In genomic region chr12:122064780-122065588, GRCh38 we compare ENCODE assay signal across 8 cellular contexts. TPM values are rescaled to one million over a fixed set of nuclear protein-coding genes. Genes with fewer than 3 reads are reported as not detected.
DNase-seq lines count a peak whose midpoint lies in the region; ATAC-seq, FAIRE-seq and TF ChIP-seq lines count a peak whose summit lies in the region.

No MANE protein-coding gene starts in this region.

- peak overlapping the region; percentile 4; the same call in 1 of the 2 replicates for H2BK12ac ChIP-seq in H1 (ENCODE audit: low read depth, low read length)

- H3K4me3 ChIP-seq in NT2/D1 (ENCODE audit: insufficient read length, low read depth), result peak overlapping the region; percentile 52
- H3K4me3 ChIP-seq in H1 (ENCODE audit: extremely low read depth in 1 of 4, insufficient read depth in 2 of 4, low read depth in 3 of 4, low read length in 4 of 4), result peak overlapping the region; percentile 2 to 44 (median 10); a peak in 4 of 8 replicates

- TF ChIP-seq POLR2A in H1 (IDR thresholded peaks at IDR 0.05; ENCODE audit: control extremely low read depth in 1 of 2, low read depth in 2 of 2, low read length in 2 of 2), result no peak

- H3K9ac ChIP-seq in NT2/D1 (ENCODE audit: insufficient read length, low read depth), result peak overlapping the region; percentile 52
- H3K9ac ChIP-seq in H1 (replicated peaks in 1 of 4; ENCODE audit: extremely low read depth in 1 of 4, low read depth in 3 of 4, low read length in 3 of 4), result no peak overlapping the region

- H3K79me1 ChIP-seq in H1 (ENCODE audit: low read depth, low read length), result 0 out of 2 replicates have a peak, but pooled peaks cover 2% of the 10 kb centered on the region

- H3K4me2 ChIP-seq in H1 (ENCODE audit: insufficient read depth in 1 of 2, low read depth in 2 of 2, low read length in 2 of 2), result peak overlapping the region; percentile 56 to 61

- no peak overlapping the region for H2BK20ac ChIP-seq in H1 (ENCODE audit: low read length)

- H3K23me2 ChIP-seq in H1 (ENCODE audit: low read depth, low read length), result no peaks in the 10 kb centered on the region; the same call in 1 of the 2 replicates

- no peak overlapping the region for H2BK5ac ChIP-seq in H1 (ENCODE audit: low read depth, low read length)

- TF ChIP-seq RAD21 in H1 (IDR thresholded peaks at IDR 0.05 in 1 of 2, conservative IDR thresholded peaks at IDR 0.05 in 1 of 2; ENCODE audit: low read depth in 2 of 2, low read length in 2 of 2), result no peak

- no peak overlapping the region for H3K23ac ChIP-seq in H1 (ENCODE audit: insufficient read length)

- H3K27me3 Mint-ChIP-seq in nephron (ENCODE audit: low read depth), result peaks cover 3% of the 10 kb centered on the region
- H3K27me3 Mint-ChIP-seq in stimulated activated memory B cell treated with anti-CD40 and anti-IgM and Interleukin-4, amounts not matched to agents 10 μg/mL and 1 μg/mL and 100 μg/mL, for 72 hours, result no peaks in the 10 kb centered on the region

- H3K14ac ChIP-seq in H1 (ENCODE audit: insufficient read length), result no peak overlapping the region

- H3K4me1 Mint-ChIP-seq in nephron, result peaks cover 64% of the 10 kb centered on the region
- H3K4me1 Mint-ChIP-seq in stimulated activated memory B cell treated with anti-CD40 and anti-IgM and Interleukin-4, amounts not matched to agents 10 μg/mL and 1 μg/mL and 100 μg/mL, for 72 hours, result peaks cover 54% of the 10 kb centered on the region

- no peak overlapping the region for H4K5ac ChIP-seq in H1 (ENCODE audit: insufficient read length, low read depth, low read length)

- no peaks in the 10 kb centered on the region for H3K27me3 ChIP-seq in NT2/D1 (ENCODE audit: insufficient read depth, insufficient read length)
- H3K27me3 ChIP-seq in H1 (replicated peaks in 1 of 4; ENCODE audit: control insufficient read depth in 3 of 4, extremely low read depth in 1 of 4, insufficient read depth in 3 of 4, low read length in 3 of 4), result no peaks in the 10 kb centered on the region

- H3K9me3 ChIP-seq in NT2/D1 (ENCODE audit: insufficient read depth, low read length), result no peaks in the 10 kb centered on the region
- H3K9me3 ChIP-seq in H1 (ENCODE audit: insufficient read depth in 2 of 2, low read depth in 1 of 2, low read length in 1 of 2), result no peaks in the 10 kb centered on the region

- H2BK120ac ChIP-seq in H1 (replicated peaks; ENCODE audit: low read depth, low read length), result no peak overlapping the region

- no peaks in the 10 kb centered on the region for H4K20me1 ChIP-seq in H1 (replicated peaks in 1 of 2; ENCODE audit: control insufficient read depth in 1 of 2, insufficient read depth in 2 of 2, low read length in 2 of 2)

- H3K27ac Mint-ChIP-seq in nephron, result peak overlapping the region; percentile 97 to 99 (median 98)
- no peak overlapping the region for H3K27ac Mint-ChIP-seq in stimulated activated memory B cell treated with anti-CD40 and anti-IgM and Interleukin-4, amounts not matched to agents 10 μg/mL and 1 μg/mL and 100 μg/mL, for 72 hours

- H3K4ac ChIP-seq in H1 (replicated peaks; ENCODE audit: insufficient read length, low read depth, low read length), result peak overlapping the region; percentile 22

- H3K18ac ChIP-seq in H1 (ENCODE audit: extremely low read depth, low read length), result no peak overlapping the region

- ATAC-seq in stimulated activated memory B cell treated with anti-CD40 and anti-IgM and Interleukin-4, amounts not matched to agents 10 μg/mL and 1 μg/mL and 100 μg/mL, for 72 hours, result no peak

- H3K9me3 Mint-ChIP-seq in nephron, result no peaks in the 10 kb centered on the region
- H3K9me3 Mint-ChIP-seq in stimulated activated memory B cell treated with anti-CD40 and anti-IgM and Interleukin-4, amounts not matched to agents 10 μg/mL and 1 μg/mL and 100 μg/mL, for 72 hours, result no peaks in the 10 kb centered on the region

- peak overlapping the region; percentile 29; the same call in 1 of the 2 replicates for H2AK5ac ChIP-seq in H1 (ENCODE audit: low read depth, low read length)

- CTCF ChIA-PET in HEK293T (lab: Yijun Ruan, JAX) (interaction anchor here (0.6 to 1.5 kb wide), 4 partner anchors 10 to 271 kb away, joined by 3 to 4 read pairs (median 3); no protein-coding TSS in a partner anchor), H1 (lab: Charles Lee; ENCODE audit: partially characterized antibody) (interaction anchor here (0.7 to 20.6 kb wide), 12 partner anchors 8 to 59 kb away, joined by 3 to 379 read pairs (median 6); no protein-coding TSS in a partner anchor)

- POLR2A ChIA-PET in HEK293T (lab: Yijun Ruan, JAX) (interaction anchor here (1.2 to 2.0 kb wide), 2 partner anchors 10 to 13 kb away, joined by 7 to 8 read pairs; partner anchors contain the start of gene MLXIP), H1 (lab: Charles Lee; ENCODE audit: partially characterized antibody) (interaction anchor here (0.9 to 3.1 kb wide), 9 partner anchors 9 to 271 kb away, joined by 3 to 12 read pairs (median 4); partner anchors contain the start of gene MLXIP)

- H3K36me3 ChIP-seq in NT2/D1 (ENCODE audit: insufficient read depth, insufficient read length, low read length) (peaks cover 26% of the 10 kb centered on the region), H1 (ENCODE audit: control insufficient read depth in 2 of 4, insufficient read depth in 4 of 4, low read length in 3 of 4) (peaks cover 0 to 11% (median 0%) of the 10 kb centered on the region in 4 experiments; a peak in 2 of 8 replicates)

- peaks cover 28% of the 10 kb centered on the region for H3K36me3 Mint-ChIP-seq in nephron (ENCODE audit: low read depth)
- H3K36me3 Mint-ChIP-seq in stimulated activated memory B cell treated with anti-CD40 and anti-IgM and Interleukin-4, amounts not matched to agents 10 μg/mL and 1 μg/mL and 100 μg/mL, for 72 hours, result peaks cover 5% of the 10 kb centered on the region

- no peak overlapping the region for H4K8ac ChIP-seq in H1 (ENCODE audit: extremely low read depth, insufficient read depth, low read length)

- peak; percentile 37 for DNase-seq in HEK293T (ENCODE audit: extremely low spot score)
- no peak for DNase-seq in NT2/D1 (ENCODE audit: low read depth, low spot score)
- peak in 1 of 2 experiments; percentile 52 for DNase-seq in H1 (ENCODE audit: low read depth in 1 of 2, low spot score in 2 of 2)
- DNase-seq in activated effector memory CD4-positive, alpha-beta T cell treated with Interleukin-2 at 50 U/mL for 16 hours, result no peak
- DNase-seq in ureter (ENCODE audit: low spot score), result no peak
- no peak for DNase-seq in SKM-1 treated with dmso at 0.1 percent for 144 hours (lab: John Stamatoyannopoulos, UW; ENCODE audit: unreplicated experiment)

- no peak for FAIRE-seq in H1 (lab: Jason Lieb, UNC)

- TF ChIP-seq CTCF in H1 (IDR thresholded peaks at IDR 0.05; ENCODE audit: control extremely low read depth in 1 of 3, insufficient read depth in 1 of 3, low read depth in 1 of 3, low read length in 3 of 3) (no peak), nephron (IDR thresholded peaks at IDR 0.05; ENCODE audit: unreplicated experiment in 3 of 3) (no peak)

- WGBS in H1 (ENCODE audit: extremely low coverage in 1 of 2, insufficient coverage in 1 of 2, insufficient read length in 1 of 2, insufficient replicate concordance in 2 of 2, low coverage in 1 of 2, low lambda C conversion rate in 2 of 2, missing lambda C conversion rate in 1 of 2), 2 experiments, result 85% methylated on average over 16 of the region's 16 CpGs; no CpG with 5 or more reads in 1 of the 2 experiments

- peak overlapping the region; percentile 48 for H4K91ac ChIP-seq in H1 (replicated peaks; ENCODE audit: insufficient read length, low read length)

- H3K56ac ChIP-seq in H1 (replicated peaks; ENCODE audit: insufficient read length, low read depth, low read length), result no peak overlapping the region

- no peaks in the 10 kb centered on the region for H3K79me2 ChIP-seq in H1 (ENCODE audit: control insufficient read depth in 1 of 2, insufficient read depth in 2 of 2, low read length in 2 of 2)

- no peak overlapping the region for H3K27ac ChIP-seq in H1 (ENCODE audit: low read depth, low read length)

- H2BK15ac ChIP-seq in H1 (ENCODE audit: low read length), result peak overlapping the region; percentile 3; the same call in 1 of the 2 replicates

- peak overlapping the region; percentile 46 to 75 (median 55) for H3K4me3 Mint-ChIP-seq in nephron
- no peak overlapping the region for H3K4me3 Mint-ChIP-seq in stimulated activated memory B cell treated with anti-CD40 and anti-IgM and Interleukin-4, amounts not matched to agents 10 μg/mL and 1 μg/mL and 100 μg/mL, for 72 hours

- no peak for TF ChIP-seq EP300 in H1 (IDR thresholded peaks at IDR 0.05; ENCODE audit: borderline replicate concordance in 1 of 2, low read depth in 2 of 2, low read length in 2 of 2)

- H3K4me1 ChIP-seq in NT2/D1 (ENCODE audit: insufficient read depth, insufficient read length) (peaks cover 15% of the 10 kb centered on the region), H1 (replicated peaks in 1 of 4; ENCODE audit: control insufficient read depth in 3 of 4, insufficient read depth in 4 of 4, low read length in 3 of 4) (peaks cover 0 to 21% (median 10%) of the 10 kb centered on the region in 4 experiments; a peak in 6 of 7 replicates)

- no peak overlapping the region for H2AFZ ChIP-seq in H1 (ENCODE audit: low read length)

TF ChIP-seq in HEK293T, 16 proteins besides CTCF, POLR2A, EP300 and RAD21 (continues in another document):
- TF ChIP-seq ZNF384 (IDR thresholded peaks at IDR 0.05), result no peak

TF ChIP-seq in H1, 55 proteins besides CTCF, POLR2A, EP300 and RAD21 (continues in another document):
- TF ChIP-seq CBX5 (IDR thresholded peaks at IDR 0.05; ENCODE audit: low read depth, low read length), result no peak
- no peak for TF ChIP-seq BRCA1 (IDR thresholded peaks at IDR 0.05; ENCODE audit: low read depth, low read length)

RNA-seq across cellular contexts. Expression of gene MLXIP, which starts 13.6 kb away (rescaled TPM):
- total RNA-seq in H1 (2021; fragmentation: NEBNext Ultra II Directional; extraction: Animal tissue kit (Norgen Biotek cat#: 25700)), result 40.4 and 40.5 TPM in 2 replicates
- 5.5 and 13.2 TPM in 2 replicates for polyA plus RNA-seq in H1 (2011; rRNA removed)
- polyA plus RNA-seq in H1 (2011; cell fraction: cytosol; rRNA removed), result 4.1 TPM
- 18.6 TPM for polyA plus RNA-seq in H1 (2011; cell fraction: nucleus; rRNA removed)
- 15.2 to 19.4 TPM (median 18.9 TPM) in 4 replicates for polyA plus RNA-seq in H1 (2012, experiment 1 of 2)
- 13.9 TPM for polyA plus RNA-seq in H1 (2012, experiment 2 of 2)
- 33.1 TPM for polyA plus RNA-seq in H1 (2013, experiment 1 of 2)
- polyA plus RNA-seq in H1 (2013, experiment 2 of 2), result 33.0 TPM
- 10.0 and 15.5 TPM in 2 replicates for polyA minus RNA-seq in H1 (2011; rRNA and poly(A)+ RNA removed)
- polyA minus RNA-seq in H1 (2011; cell fraction: cytosol; rRNA and poly(A)+ RNA removed), result 23.0 TPM
- 35.1 TPM for polyA minus RNA-seq in H1 (2011; cell fraction: nucleus; rRNA and poly(A)+ RNA removed)
- 72.2 TPM for total RNA-seq in ureter

RNA-seq across cellular contexts. Expression of gene BCL7A, which starts 43.3 kb away (rescaled TPM):
- total RNA-seq in H1 (2021; fragmentation: NEBNext Ultra II Directional; extraction: Animal tissue kit (Norgen Biotek cat#: 25700)), result 12.7 and 13.6 TPM in 2 replicates
- polyA plus RNA-seq in H1 (2011; rRNA removed), result 11.9 and 13.9 TPM in 2 replicates
- 10.4 TPM for polyA plus RNA-seq in H1 (2011; cell fraction: cytosol; rRNA removed)
- 12.9 TPM for polyA plus RNA-seq in H1 (2011; cell fraction: nucleus; rRNA removed)
- 10.9 to 13.5 TPM (median 11.5 TPM) in 4 replicates for polyA plus RNA-seq in H1 (2012, experiment 1 of 2)
- polyA plus RNA-seq in H1 (2012, experiment 2 of 2), result 7.6 TPM
- 6.2 TPM for polyA plus RNA-seq in H1 (2013, experiment 1 of 2)
- 6.1 TPM for polyA plus RNA-seq in H1 (2013, experiment 2 of 2)
- polyA minus RNA-seq in H1 (2011; rRNA and poly(A)+ RNA removed), result 11.8 and 13.5 TPM in 2 replicates
- polyA minus RNA-seq in H1 (2011; cell fraction: cytosol; rRNA and poly(A)+ RNA removed), result 10.1 TPM
- polyA minus RNA-seq in H1 (2011; cell fraction: nucleus; rRNA and poly(A)+ RNA removed), result 11.5 TPM
- total RNA-seq in ureter, result 14.8 TPM
